Comparison of ENCODE assay signal across 12 cellular contexts in the genomic region with DNA sequence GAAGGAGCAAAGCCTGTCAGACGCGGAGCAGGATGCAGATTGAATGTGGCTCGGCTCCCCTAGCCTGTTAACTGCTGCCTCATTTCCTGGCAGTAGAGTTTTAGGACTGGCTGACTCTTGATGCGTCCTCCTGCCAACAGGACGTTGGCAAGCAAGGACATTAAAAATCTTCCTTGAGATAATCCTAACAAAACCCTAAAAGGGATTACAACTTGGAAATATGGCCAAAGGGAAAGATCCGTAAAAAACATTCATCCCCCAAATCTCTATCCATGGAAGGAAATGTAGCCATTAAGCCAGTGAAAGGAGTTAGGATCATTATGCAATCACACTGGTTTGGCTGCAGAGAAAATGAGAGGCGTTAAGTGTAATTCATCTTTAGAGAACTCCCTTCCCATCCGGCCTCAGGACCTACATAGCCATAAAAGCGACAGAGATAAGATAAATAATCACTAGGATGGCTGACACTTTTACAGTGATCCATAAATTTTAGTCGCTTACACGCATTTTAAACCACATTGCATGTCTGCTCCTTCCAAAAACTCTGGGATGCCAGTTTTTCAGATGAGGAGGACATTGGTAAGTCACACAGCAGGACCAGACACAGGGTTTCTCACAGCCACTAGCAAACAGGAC. TPM values are rescaled to one million over a fixed set of nuclear protein-coding genes. Genes with fewer than 3 reads are reported as not detected.
DNase-seq lines count a peak whose midpoint lies in the region; ATAC-seq and TF ChIP-seq lines count a peak whose summit lies in the region.
"Had no signal": no experiment of that assay in that cellular context is flagged by ENCODE, and none has a peak within 500 bp of the region (broad histone marks: within the 10 kb centered on the region; RNA-seq: fewer than 3 reads in every experiment).

No MANE protein-coding gene starts in this region.

- H3K36me3 Mint-ChIP-seq in activated naive CD4-positive, alpha-beta T cell treated with anti-CD3 and anti-CD28 coated beads for 36 hours (ENCODE audit: low read depth): no peaks in the 10 kb centered on the region

- TF ChIP-seq CTCF in AG09319 (IDR thresholded peaks at IDR 0.05; ENCODE audit: low read depth, low read length) (no peak), astrocyte of the spinal cord (IDR thresholded peaks at IDR 0.05; ENCODE audit: low read depth, low read length) (no peak)

- H3K4me3 Mint-ChIP-seq in activated naive CD4-positive, alpha-beta T cell treated with anti-CD3 and anti-CD28 coated beads for 36 hours: no peak overlapping the region

- H3K4me3 ChIP-seq in astrocyte of the spinal cord (ENCODE audit: low read depth, low read length): no peak overlapping the region

- in situ Hi-C loops in astrocyte of the spinal cord (cut with HindIII; ENCODE audit: low sequenced_read_pairs): no loop called here

- H3K9me3 Mint-ChIP-seq in activated naive CD4-positive, alpha-beta T cell treated with anti-CD3 and anti-CD28 coated beads for 36 hours: peaks cover 5% of the 10 kb centered on the region

- ATAC-seq in HG02973 (IDR thresholded peaks at IDR 0.05; ENCODE audit: unreplicated experiment): no peak

- H3K27ac Mint-ChIP-seq in activated naive CD4-positive, alpha-beta T cell treated with anti-CD3 and anti-CD28 coated beads for 36 hours: no peak overlapping the region

- DNase-seq in AG09319 (ENCODE audit: extremely low read depth, low read depth) (peak; percentile 3), HT1080 (ENCODE audit: low read depth) (peak; percentile 40), astrocyte of the spinal cord (ENCODE audit: low read depth, low spot score) (peak; percentile 38), medulla oblongata (ENCODE audit: extremely low spot score) (peak; percentile 21), NK-92 (lab: John Stamatoyannopoulos, UW; ENCODE audit: unreplicated experiment) (no peak)
- DNase-seq in activated CD4-positive, alpha-beta T cell treated with anti-CD3 and anti-CD28 coated beads for 1 hour: no peak
- DNase-seq in activated naive CD4-positive, alpha-beta T cell treated with anti-CD3 and anti-CD28 coated beads for 36 hours: no peak
- DNase-seq: activated T-cell treated with anti-CD3 and anti-CD28 coated beads, Interleukin-2, amount 50 U/mL, for 48 hours; COR-L47; effector CD4-positive, alpha-beta T cell; NCI-H1694 had no signal

- no peaks in the 10 kb centered on the region for H3K4me1 Mint-ChIP-seq in activated naive CD4-positive, alpha-beta T cell treated with anti-CD3 and anti-CD28 coated beads for 36 hours (ENCODE audit: low read depth)

- H3K27me3 Mint-ChIP-seq in activated naive CD4-positive, alpha-beta T cell treated with anti-CD3 and anti-CD28 coated beads for 36 hours (ENCODE audit: low read depth): peaks cover 4% of the 10 kb centered on the region

- CTCF ChIA-PET in activated naive CD4-positive, alpha-beta T cell treated with anti-CD3 and anti-CD28 coated beads for 36 hours (lab: Charles Lee): no interaction called here

- intact Hi-C loops in activated naive CD4-positive, alpha-beta T cell treated with anti-CD3 and anti-CD28 coated beads for 36 hours (cut with micrococcal nuclease): no loop called here

RNA-seq across cellular contexts. Expression of gene C3orf80, which starts 44.5 kb away (rescaled TPM):
- total RNA-seq in HT1080 (2014; rRNA removed; shearing (Covaris generic)): 1.8 and 1.9 TPM in 2 replicates
- polyA plus RNA-seq in HT1080 (2015; cell fraction: cytosol; rRNA removed): 1.8 and 2.3 TPM in 2 replicates
- polyA plus RNA-seq in HT1080 (2015; cell fraction: nucleus; rRNA removed): 1.7 and 2.1 TPM in 2 replicates
- total RNA-seq in activated naive CD4-positive, alpha-beta T cell treated with anti-CD3 and anti-CD28 coated beads for 36 hours: not detected

Comparison
In these comparisons a context has a peak if more than half of its experiments do, and no peak if none do; other contexts are left out.
1. DNase-seq: peak in AG09319 (single experiment), HT1080 (single experiment), astrocyte of the spinal cord (single experiment) and medulla oblongata (single experiment); none in activated CD4-positive, alpha-beta T cell treated with anti-CD3 and anti-CD28 coated beads for 1 hour (single experiment), activated naive CD4-positive, alpha-beta T cell treated with anti-CD3 and anti-CD28 coated beads for 36 hours (single experiment) and NK-92 (single experiment).